Comparison of ENCODE assay signal across 19 cellular contexts in the genomic region with DNA sequence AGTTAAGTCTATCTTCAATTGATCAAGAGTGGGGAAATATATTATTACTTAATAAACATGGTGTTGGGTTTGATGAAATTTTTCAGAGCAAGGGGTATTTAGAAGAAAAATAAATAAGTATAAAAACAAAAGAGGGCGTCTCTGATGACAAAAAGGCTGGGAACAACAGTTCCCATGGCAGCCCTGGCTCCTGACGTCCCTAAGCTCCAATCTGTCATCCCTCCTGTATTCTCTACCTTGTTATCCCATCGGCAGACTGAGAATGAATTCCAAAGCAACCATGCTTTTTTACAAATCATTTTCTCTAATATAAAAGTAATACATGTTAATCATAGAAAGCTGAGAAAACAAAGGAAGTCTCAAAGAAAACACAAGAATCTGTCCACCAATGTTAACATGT. TPM values are rescaled to one million over a fixed set of nuclear protein-coding genes. Genes with fewer than 3 reads are reported as not detected.
DNase-seq lines count a peak whose midpoint lies in the region; ATAC-seq and TF ChIP-seq lines count a peak whose summit lies in the region.
"Had no signal": no experiment of that assay in that cellular context is flagged by ENCODE, and none has a peak within 500 bp of the region (broad histone marks: within the 10 kb centered on the region; RNA-seq: fewer than 3 reads in every experiment).

No MANE protein-coding gene starts in this region.

- H3K36me3 ChIP-seq in heart left ventricle = peaks cover 0 to 9% (median 0%) of the 10 kb centered on the region in 9 donors
- no peaks in the 10 kb centered on the region for H3K36me3 ChIP-seq in muscle layer of duodenum (ENCODE audit: control insufficient read depth in 1 of 2, insufficient read depth in 2 of 2, low read length in 2 of 2)
- H3K36me3 ChIP-seq in tibial nerve = no peaks in the 10 kb centered on the region
- H3K36me3 ChIP-seq: pancreas had no signal

- H3K4me1 ChIP-seq in heart left ventricle (peaks cover 3 to 99% (median 76%) of the 10 kb centered on the region in 12 donors), muscle layer of duodenum (ENCODE audit: control insufficient read depth in 1 of 2, insufficient read depth in 2 of 2, low read length in 2 of 2) (peaks cover 5 to 11% of the 10 kb centered on the region in 2 donors), tibial nerve (peaks cover 0 to 92% (median 34%) of the 10 kb centered on the region in 4 donors)

- no peak for TF ChIP-seq EP300 in tibial nerve (IDR thresholded peaks at IDR 0.05)

- H3K9me3 ChIP-seq in heart left ventricle = no peaks in the 10 kb centered on the region
- no peaks in the 10 kb centered on the region for H3K9me3 ChIP-seq in muscle layer of duodenum (ENCODE audit: control insufficient read depth in 1 of 2, low read length in 2 of 2)
- no peaks in the 10 kb centered on the region for H3K9me3 ChIP-seq in tibial nerve
- H3K9me3 ChIP-seq: pancreas had no signal

- H3K27me3 ChIP-seq in heart left ventricle (no peaks in the 10 kb centered on the region), muscle layer of duodenum (ENCODE audit: low read depth, low read length) (no peaks in the 10 kb centered on the region), tibial nerve (no peaks in the 10 kb centered on the region)
- H3K27me3 ChIP-seq: pancreas had no signal

- H3K4me3 ChIP-seq in heart left ventricle (no peak overlapping the region), muscle layer of duodenum (ENCODE audit: low read depth in 1 of 2, low read length in 2 of 2) (no peak overlapping the region), tibial nerve (no peak overlapping the region)
- H3K4me3 ChIP-seq: pancreas, PC-9 had no signal

- WGBS in heart left ventricle, 4 donors = 38 to 43% (median 39%) methylated on average over 3 of the region's 3 CpGs
- WGBS in tibial nerve, 2 donors = 57 to 68% methylated on average over 3 of the region's 3 CpGs

- peak overlapping the region in 11 of 12 donors; percentile 19 to 92 (median 85) for H3K27ac ChIP-seq in heart left ventricle
- H3K27ac ChIP-seq in cingulate gyrus (ENCODE audit: low read depth, low read length) = peak overlapping the region; percentile 84
- peak overlapping the region; percentile 82 for H3K27ac ChIP-seq in muscle layer of duodenum (ENCODE audit: low read length)
- H3K27ac ChIP-seq in tibial nerve = peak overlapping the region in 3 of 4 donors; percentile 44 to 88 (median 86)
- H3K27ac ChIP-seq: pancreas, PC-9 had no signal

- no peak for ATAC-seq in heart left ventricle
- no peak for ATAC-seq in Right ventricle myocardium superior (ENCODE audit: poor library complexity)
- no peak for ATAC-seq in GM21381 (IDR thresholded peaks at IDR 0.05; ENCODE audit: unreplicated experiment)
- no peak for ATAC-seq in GM18870 (IDR thresholded peaks at IDR 0.05; ENCODE audit: unreplicated experiment)
- ATAC-seq: activated CD4-positive, CD25-positive, alpha-beta regulatory T cell treated with anti-CD3 and anti-CD28 coated beads, Interleukin-2, amount 50 U/mL, for 24 hours; CD8-positive, alpha-beta T cell; natural killer cell; pancreas; stimulated activated naive CD8-positive, alpha-beta T cell treated with anti-CD3 and anti-CD28 coated beads, Interleukin-15, amount 100 ng/mL, for 72 hours had no signal

- DNase-seq in heart left ventricle (no peak), Right ventricle myocardium superior (no peak), tibial nerve (ENCODE audit: low spot score in 2 of 2) (no peak), amniotic stem cell (lab: John Stamatoyannopoulos, UW) (no peak)
- DNase-seq: activated CD4-positive, alpha-beta memory T cell treated with anti-CD3 and anti-CD28 coated beads, Interleukin-2, amount 10 ng/mL, durations not matched to agents 7 days and 5 days; activated naive CD8-positive, alpha-beta T cell treated with anti-CD3 and anti-CD28 coated beads for 36 hours; CD8-positive, alpha-beta T cell; natural killer cell; NCI-H2107; NCI-H446 treated with DMSO at 0.1 percent for 48 hours; pancreas; PC-9; SIG-M5; stimulated activated naive CD8-positive, alpha-beta T cell treated with anti-CD3 and anti-CD28 coated beads, Interleukin-15, amount 100 ng/mL, for 72 hours had no signal

- TF ChIP-seq CTCF in heart left ventricle (IDR thresholded peaks at IDR 0.05) = no peak
- no peak for TF ChIP-seq CTCF in tibial nerve (IDR thresholded peaks at IDR 0.05)

- intact Hi-C loops in heart left ventricle (cut with DNase I) (loop anchor here in 1 of 10 donors (10.0 kb wide), 1 partner anchor 49 kb away; no protein-coding TSS in a partner anchor), Right ventricle myocardium superior (cut with DNase I) (no loop called here)

- TF ChIP-seq POLR2A in heart left ventricle (IDR thresholded peaks at IDR 0.05) (no peak), tibial nerve (IDR thresholded peaks at IDR 0.05) (no peak)

RNA-seq across cellular contexts. Expression of a gene that starts 55.5 kb away (rescaled TPM):
- total RNA-seq in heart left ventricle = 1,000 to 10,000 TPM in 5 of 9 donors, 100 to 1,000 TPM in 4; 380 to 1,440 (median 1,065) TPM
- polyA plus RNA-seq in heart left ventricle = 100 to 1,000 TPM; 355 to 380 TPM
- 697 TPM for total RNA-seq in Right ventricle myocardium superior
- total RNA-seq in tibial nerve = 100 to 1,000 TPM; 427 to 623 (median 567) TPM
